Comparison of ENCODE assay signal across 24 cellular contexts in genomic region chr13:45975337-45975736, GRCh38.
A peak's percentile ranks its signal among the peaks of the same experiment; 100 is the strongest.
DNase-seq lines count a peak whose midpoint lies in the region; ATAC-seq and TF ChIP-seq lines count a peak whose summit lies in the region.
"Had no signal": no experiment of that assay in that cellular context is flagged by ENCODE, and none has a peak within 500 bp of the region (broad histone marks: within the 10 kb centered on the region; RNA-seq: fewer than 3 reads in every experiment).

No MANE protein-coding gene starts in this region.

- peaks cover 13% of the 10 kb centered on the region for H3K36me3 Mint-ChIP-seq in Caco-2 (ENCODE audit: insufficient read depth, unreplicated experiment)
- H3K36me3 Mint-ChIP-seq in activated T-helper 2 cell treated with anti-CD3 and anti-CD28 coated beads, Interferon-gamma antibody, Interleukin-2, Interleukin-4, amounts not matched to agents 10 μg/mL and 5 μg/mL and 100 μg/mL, durations not matched to agents 14 hours and 24 hours and 36 hours (ENCODE audit: low read depth), result peaks cover 74% of the 10 kb centered on the region
- peaks cover 93% of the 10 kb centered on the region for H3K36me3 Mint-ChIP-seq in activated T-cell treated with anti-CD3 and anti-CD28 coated beads, Interleukin-2, amount 50 U/mL, for 24 hours (ENCODE audit: low read depth)

- TF ChIP-seq CTCF in Caco-2 (IDR thresholded peaks at IDR 0.05; ENCODE audit: insufficient read depth in 1 of 2, low read depth in 1 of 2, low read length in 1 of 2, severe bottlenecking in 1 of 2, unreplicated experiment in 1 of 2), result no peak
- TF ChIP-seq CTCF in HEK293 (tag by site-specific recombination; IDR thresholded peaks at IDR 0.05), result no peak

- H3K4me1 Mint-ChIP-seq in Caco-2 (ENCODE audit: low read depth, unreplicated experiment), result no peaks in the 10 kb centered on the region
- peaks cover 12% of the 10 kb centered on the region for H3K4me1 Mint-ChIP-seq in activated T-helper 2 cell treated with anti-CD3 and anti-CD28 coated beads, Interferon-gamma antibody, Interleukin-2, Interleukin-4, amounts not matched to agents 10 μg/mL and 5 μg/mL and 100 μg/mL, durations not matched to agents 14 hours and 24 hours and 36 hours (ENCODE audit: low read depth)
- H3K4me1 Mint-ChIP-seq in activated T-cell treated with anti-CD3 and anti-CD28 coated beads, Interleukin-2, amount 50 U/mL, for 24 hours (ENCODE audit: low read depth), result peaks cover 7% of the 10 kb centered on the region

- H3K4me1 ChIP-seq in Caco-2 (no peaks in the 10 kb centered on the region), HEK293 (ENCODE audit: control insufficient read depth, insufficient read depth, low read length) (no peaks in the 10 kb centered on the region)
- H3K4me1 ChIP-seq: BLaER1, SJSA1 had no signal

- H3K27me3 Mint-ChIP-seq in Caco-2 (ENCODE audit: insufficient read depth, unreplicated experiment), result no peaks in the 10 kb centered on the region
- no peaks in the 10 kb centered on the region for H3K27me3 Mint-ChIP-seq in activated T-helper 2 cell treated with anti-CD3 and anti-CD28 coated beads, Interferon-gamma antibody, Interleukin-2, Interleukin-4, amounts not matched to agents 10 μg/mL and 5 μg/mL and 100 μg/mL, durations not matched to agents 14 hours and 24 hours and 36 hours (ENCODE audit: low read depth)
- H3K27me3 Mint-ChIP-seq in activated T-cell treated with anti-CD3 and anti-CD28 coated beads, Interleukin-2, amount 50 U/mL, for 24 hours, result no peaks in the 10 kb centered on the region
- H3K27me3 Mint-ChIP-seq: CD4-positive, alpha-beta T cell had no signal

- H3K27ac ChIP-seq in HEK293 (ENCODE audit: extremely low read depth, low read depth, low read length), result no peak overlapping the region
- H3K27ac ChIP-seq: BLaER1, SJSA1 had no signal

- intact Hi-C loops in Caco-2 (cut with micrococcal nuclease; ENCODE audit: unreplicated experiment), result no loop called here
- intact Hi-C loops in activated T-helper 2 cell treated with anti-CD3 and anti-CD28 coated beads, Interferon-gamma antibody, Interleukin-2, Interleukin-4, amounts not matched to agents 10 μg/mL and 5 μg/mL and 100 μg/mL, durations not matched to agents 14 hours and 24 hours and 36 hours (cut with micrococcal nuclease), result no loop called here

- CTCF ChIA-PET in Caco-2 (lab: Charles Lee), result no interaction called here
- CTCF ChIA-PET in HEK293 (lab: Yijun Ruan, JAX), result interaction anchor here (1.3 kb wide), 1 partner anchor 236 kb away, joined by 3 read pairs; no protein-coding TSS in a partner anchor

- ATAC-seq in HG02970 (IDR thresholded peaks at IDR 0.05; ENCODE audit: low FRiP score, unreplicated experiment), result no peak
- ATAC-seq in GM19328 (IDR thresholded peaks at IDR 0.05; ENCODE audit: unreplicated experiment), result no peak
- no peak for ATAC-seq in HG02885 (IDR thresholded peaks at IDR 0.05; ENCODE audit: poor library complexity, unreplicated experiment)
- ATAC-seq: GM23338, Right ventricle myocardium inferior had no signal

- H3K9me3 ChIP-seq in Caco-2 (no peaks in the 10 kb centered on the region), HEK293 (ENCODE audit: control insufficient read depth, insufficient read depth, low read depth, low read length) (no peaks in the 10 kb centered on the region)
- H3K9me3 ChIP-seq: BLaER1, SJSA1 had no signal

- no peaks in the 10 kb centered on the region for H3K9me3 Mint-ChIP-seq in Caco-2 (ENCODE audit: unreplicated experiment)
- no peaks in the 10 kb centered on the region for H3K9me3 Mint-ChIP-seq in activated T-helper 2 cell treated with anti-CD3 and anti-CD28 coated beads, Interferon-gamma antibody, Interleukin-2, Interleukin-4, amounts not matched to agents 10 μg/mL and 5 μg/mL and 100 μg/mL, durations not matched to agents 14 hours and 24 hours and 36 hours
- H3K9me3 Mint-ChIP-seq in activated T-cell treated with anti-CD3 and anti-CD28 coated beads, Interleukin-2, amount 50 U/mL, for 24 hours, result no peaks in the 10 kb centered on the region
- H3K9me3 Mint-ChIP-seq: CD4-positive, alpha-beta T cell; GM23338 had no signal

- BruUV-seq in Caco-2 (replicated peaks; lab: Mats Ljungman, UMichigan), result TSS peak; percentile 63

- no peak overlapping the region for H3K4me3 ChIP-seq in Caco-2 (ENCODE audit: low read depth, low read length)
- no peak overlapping the region for H3K4me3 ChIP-seq in HEK293 (ENCODE audit: low read depth, low read length)
- H3K4me3 ChIP-seq: BLaER1, GM23338, SJSA1 had no signal

- POLR2A ChIA-PET in Caco-2 (lab: Charles Lee), result no interaction called here
- POLR2A ChIA-PET in HEK293 (lab: Yijun Ruan, JAX), result no interaction called here

- no peak overlapping the region for H3K4me3 Mint-ChIP-seq in Caco-2 (ENCODE audit: unreplicated experiment)
- no peak overlapping the region for H3K4me3 Mint-ChIP-seq in activated T-helper 2 cell treated with anti-CD3 and anti-CD28 coated beads, Interferon-gamma antibody, Interleukin-2, Interleukin-4, amounts not matched to agents 10 μg/mL and 5 μg/mL and 100 μg/mL, durations not matched to agents 14 hours and 24 hours and 36 hours (ENCODE audit: low read depth)
- no peak overlapping the region for H3K4me3 Mint-ChIP-seq in activated T-cell treated with anti-CD3 and anti-CD28 coated beads, Interleukin-2, amount 50 U/mL, for 24 hours
- H3K4me3 Mint-ChIP-seq: CD4-positive, alpha-beta T cell; GM23338 had no signal

- no peaks in the 10 kb centered on the region for H3K27me3 ChIP-seq in Caco-2 (replicated peaks; ENCODE audit: control insufficient read depth, insufficient read depth, low read length)
- H3K27me3 ChIP-seq: BLaER1, SJSA1 had no signal

- DNase-seq in Caco-2 (no peak), left kidney (ENCODE audit: low read depth, low spot score) (peak; percentile 6)
- DNase-seq in activated T-helper 2 cell treated with anti-CD3 and anti-CD28 coated beads, Interferon-gamma antibody, Interleukin-2, Interleukin-4, amounts not matched to agents 10 μg/mL and 5 μg/mL and 100 μg/mL, durations not matched to agents 14 hours and 24 hours and 36 hours (ENCODE audit: low spot score), result no peak
- no peak for DNase-seq in activated T-cell treated with anti-CD3 and anti-CD28 coated beads, Interleukin-2, amount 50 U/mL, for 24 hours
- DNase-seq: ACHN; CD4-positive, alpha-beta T cell; DND-41; HCEC 1CT; NCI-H1105; NCI-H146; NCI-H2029; NCI-H2171; NCI-H345; NCI-H524; NCI-H774; NK-92 treated with Interleukin-12 subunit alpha and Interleukin-12 subunit beta, amount 100 ng/mL, for 24 hours had no signal

- H3K36me3 ChIP-seq in Caco-2 (ENCODE audit: control insufficient read depth, insufficient read depth, low read length), result peaks cover 3% of the 10 kb centered on the region
- H3K36me3 ChIP-seq in HEK293 (ENCODE audit: control insufficient read depth in 2 of 2, insufficient read depth in 1 of 2, low read length in 2 of 2), result peaks cover 4 to 40% of the 10 kb centered on the region in 2 experiments

- H3K27ac Mint-ChIP-seq in Caco-2 (ENCODE audit: unreplicated experiment), result no peak overlapping the region
- H3K27ac Mint-ChIP-seq in activated T-helper 2 cell treated with anti-CD3 and anti-CD28 coated beads, Interferon-gamma antibody, Interleukin-2, Interleukin-4, amounts not matched to agents 10 μg/mL and 5 μg/mL and 100 μg/mL, durations not matched to agents 14 hours and 24 hours and 36 hours, result peak overlapping the region; percentile 27
- H3K27ac Mint-ChIP-seq in activated T-cell treated with anti-CD3 and anti-CD28 coated beads, Interleukin-2, amount 50 U/mL, for 24 hours, result no peak overlapping the region
- H3K27ac Mint-ChIP-seq: CD4-positive, alpha-beta T cell; GM23338 had no signal

TF ChIP-seq in HEK293, 187 proteins besides CTCF, POLR2A, EP300 and RAD21:
- no peak for TF ChIP-seq ATF2 (tag by site-specific recombination; IDR thresholded peaks at IDR 0.05; ENCODE audit: low read depth)
- peak; percentile 100 for TF ChIP-seq ZNF202 (tag by site-specific recombination; IDR thresholded peaks at IDR 0.05; ENCODE audit: borderline replicate concordance)
- peak; percentile 89 for TF ChIP-seq PRDM1 (tag by site-specific recombination; IDR thresholded peaks at IDR 0.05)
- TF ChIP-seq ZNF596 (tag by site-specific recombination; IDR thresholded peaks at IDR 0.05), result peak; percentile 100
- TF ChIP-seq ZNF366 (tag by site-specific recombination; conservative IDR thresholded peaks at IDR 0.05), result peak; percentile 93
